ENCODE assay signal across 1 cellular context in genomic region chr1:212255705-212256307, GRCh38.
TF ChIP-seq lines count a peak whose summit lies in the region.

No MANE protein-coding gene starts in this region.

TF ChIP-seq in HepG2, 621 proteins besides CTCF, POLR2A, EP300 and RAD21 (continued from another document and continues in another):
- no peak for TF ChIP-seq ASH2L (IDR thresholded peaks at IDR 0.05; ENCODE audit: insufficient read length, low read depth, low read length)
- TF ChIP-seq SRSF1 (optimal IDR thresholded peaks at IDR 0.05; ENCODE audit: low read depth, low read length), result no peak
- TF ChIP-seq ADNP (CRISPR knock-in tag; IDR thresholded peaks at IDR 0.05), result no peak
- 0 out of 2 replicates have a peak, but pooled peaks have one; percentile 23 for TF ChIP-seq BORCS8-MEF2B (CRISPR knock-in tag; IDR thresholded peaks at IDR 0.05)
- TF ChIP-seq NFYC (CRISPR knock-in tag; IDR thresholded peaks at IDR 0.05), result no peak; the same call in 1 of the 2 replicates
- TF ChIP-seq ZNF382 (CRISPR knock-in tag; IDR thresholded peaks at IDR 0.05; ENCODE audit: borderline replicate concordance), result no peak
- TF ChIP-seq NR1H2 (CRISPR knock-in tag; IDR thresholded peaks at IDR 0.05; ENCODE audit: borderline replicate concordance, low read depth), result no peak
- TF ChIP-seq ZNF251 (CRISPR knock-in tag; IDR thresholded peaks at IDR 0.05), result no peak
- TF ChIP-seq MIXL1 (CRISPR knock-in tag; IDR thresholded peaks at IDR 0.05), result no peak; the same call in none of the 2 replicates
- no peak for TF ChIP-seq ZNF552 (CRISPR knock-in tag; IDR thresholded peaks at IDR 0.05; ENCODE audit: borderline replicate concordance)
- no peak for TF ChIP-seq NFATC3 (CRISPR knock-in tag; IDR thresholded peaks at IDR 0.05)
- no peak for TF ChIP-seq MLLT10 (CRISPR knock-in tag; IDR thresholded peaks at IDR 0.05)
- TF ChIP-seq NCOA1 (CRISPR knock-in tag; IDR thresholded peaks at IDR 0.05), result no peak
- TF ChIP-seq DBP (CRISPR knock-in tag; IDR thresholded peaks at IDR 0.05; ENCODE audit: not compliant biosample characterization), result no peak
- TF ChIP-seq GFI1 (CRISPR knock-in tag; IDR thresholded peaks at IDR 0.05; ENCODE audit: borderline replicate concordance), result no peak
- no peak for TF ChIP-seq DMAP1 (CRISPR knock-in tag; IDR thresholded peaks at IDR 0.05)
- TF ChIP-seq ZNF737 (CRISPR knock-in tag; IDR thresholded peaks at IDR 0.05; ENCODE audit: borderline replicate concordance), result no peak
- TF ChIP-seq RNF2 (conservative IDR thresholded peaks at IDR 0.05; ENCODE audit: low read depth), result no peak
- no peak for TF ChIP-seq HMG20A (CRISPR knock-in tag; IDR thresholded peaks at IDR 0.05; ENCODE audit: borderline replicate concordance)
- TF ChIP-seq ZNF609 (CRISPR knock-in tag; IDR thresholded peaks at IDR 0.05; ENCODE audit: borderline replicate concordance), result peak; percentile 23; the same call in 1 of the 2 replicates
- peak; percentile 59; the same call in 1 of the 2 replicates for TF ChIP-seq THAP11 (CRISPR knock-in tag; IDR thresholded peaks at IDR 0.05)
- no peak for TF ChIP-seq ATF6 (CRISPR knock-in tag; conservative IDR thresholded peaks at IDR 0.05)
- TF ChIP-seq TEAD2 (CRISPR knock-in tag; IDR thresholded peaks at IDR 0.05), result no peak
- 0 out of 2 replicates have a peak, but pooled peaks have one; percentile 14 for TF ChIP-seq SMC3 (IDR thresholded peaks at IDR 0.05; ENCODE audit: low read length)
- TF ChIP-seq PBX2 (CRISPR knock-in tag; IDR thresholded peaks at IDR 0.05), result no peak
- TF ChIP-seq ZNF570 (CRISPR knock-in tag; IDR thresholded peaks at IDR 0.05; ENCODE audit: borderline replicate concordance), result no peak
- no peak for TF ChIP-seq CENPX (CRISPR knock-in tag; IDR thresholded peaks at IDR 0.05)
- no peak for TF ChIP-seq ZNF678 (CRISPR knock-in tag; IDR thresholded peaks at IDR 0.05)
- no peak for TF ChIP-seq SPEN (CRISPR knock-in tag; IDR thresholded peaks at IDR 0.05; ENCODE audit: low read depth)
- no peak for TF ChIP-seq ZBTB39 (CRISPR knock-in tag; IDR thresholded peaks at IDR 0.05)
- TF ChIP-seq SRSF4 (IDR thresholded peaks at IDR 0.05; ENCODE audit: low read depth, low read length, poor library complexity, severe bottlenecking), result no peak
- TF ChIP-seq SRSF9 (IDR thresholded peaks at IDR 0.05; ENCODE audit: borderline replicate concordance, insufficient read depth, low read depth, low read length, poor library complexity, severe bottlenecking), result no peak
- no peak for TF ChIP-seq ZNF839 (CRISPR knock-in tag; IDR thresholded peaks at IDR 0.05; ENCODE audit: borderline replicate concordance)
- TF ChIP-seq ETV5 (CRISPR knock-in tag; IDR thresholded peaks at IDR 0.05; ENCODE audit: borderline replicate concordance), result peak; percentile 84; the same call in 1 of the 2 replicates
- no peak for TF ChIP-seq ZHX1 (CRISPR knock-in tag; IDR thresholded peaks at IDR 0.05; ENCODE audit: low read depth)
- TF ChIP-seq GABPB1 (CRISPR knock-in tag; IDR thresholded peaks at IDR 0.05), result peak; percentile 17; the same call in 1 of the 2 replicates
- TF ChIP-seq NKX3-1 (CRISPR knock-in tag; IDR thresholded peaks at IDR 0.05), result no peak
- TF ChIP-seq ZFP37 (CRISPR knock-in tag; IDR thresholded peaks at IDR 0.05; ENCODE audit: borderline replicate concordance), result 0 out of 2 replicates have a peak, but pooled peaks have one; percentile 18
- no peak for TF ChIP-seq CENPT (CRISPR knock-in tag; IDR thresholded peaks at IDR 0.05; ENCODE audit: low read depth)
- TF ChIP-seq TBX2 (CRISPR knock-in tag; IDR thresholded peaks at IDR 0.05; ENCODE audit: borderline replicate concordance), result peak; percentile 58; the same call in 1 of the 2 replicates
- TF ChIP-seq TBL1XR1 (IDR thresholded peaks at IDR 0.05; ENCODE audit: borderline replicate concordance, low read length, partially characterized antibody), result no peak
- TF ChIP-seq ZNF879 (CRISPR knock-in tag; IDR thresholded peaks at IDR 0.05), result no peak
- no peak for TF ChIP-seq ZNF709 (CRISPR knock-in tag; IDR thresholded peaks at IDR 0.05)
- TF ChIP-seq POLR2AphosphoS2 (IDR thresholded peaks at IDR 0.05; ENCODE audit: low read depth, low read length), result no peak
- 0 out of 2 replicates have a peak, but pooled peaks have one; percentile 29 for TF ChIP-seq FOXP4 (CRISPR knock-in tag; IDR thresholded peaks at IDR 0.05)
- no peak for TF ChIP-seq NRL (CRISPR knock-in tag; IDR thresholded peaks at IDR 0.05; ENCODE audit: borderline replicate concordance)
- no peak for TF ChIP-seq HOXA5 (CRISPR knock-in tag; IDR thresholded peaks at IDR 0.05)
- peak; percentile 91 for TF ChIP-seq ZBTB7B (CRISPR knock-in tag; IDR thresholded peaks at IDR 0.05)
- no peak for TF ChIP-seq SRF (IDR thresholded peaks at IDR 0.05; ENCODE audit: low read depth, low read length)
- no peak for TF ChIP-seq ZNF782 (CRISPR knock-in tag; IDR thresholded peaks at IDR 0.05; ENCODE audit: borderline replicate concordance)
- TF ChIP-seq ZNF331 (CRISPR knock-in tag; IDR thresholded peaks at IDR 0.05), result no peak; the same call in 1 of the 2 replicates
- no peak for TF ChIP-seq ISX (CRISPR knock-in tag; conservative IDR thresholded peaks at IDR 0.05)
- no peak for TF ChIP-seq AGO1 (IDR thresholded peaks at IDR 0.05; ENCODE audit: low read depth, low read length, poor library complexity, severe bottlenecking)
- no peak for TF ChIP-seq DNMT3B (CRISPR knock-in tag; conservative IDR thresholded peaks at IDR 0.05)
- TF ChIP-seq ZNF180 (CRISPR knock-in tag; IDR thresholded peaks at IDR 0.05; ENCODE audit: borderline replicate concordance, low read depth), result no peak
- no peak for TF ChIP-seq ZC3H4 (CRISPR knock-in tag; IDR thresholded peaks at IDR 0.05; ENCODE audit: borderline replicate concordance)
- no peak for TF ChIP-seq FLYWCH1 (CRISPR knock-in tag; IDR thresholded peaks at IDR 0.05)
- TF ChIP-seq ZNF7 (CRISPR knock-in tag; IDR thresholded peaks at IDR 0.05), result no peak
- TF ChIP-seq ZNF644 (CRISPR knock-in tag; IDR thresholded peaks at IDR 0.05; ENCODE audit: low read depth), result no peak; the same call in 1 of the 2 replicates
- TF ChIP-seq ZNF224 (CRISPR knock-in tag; IDR thresholded peaks at IDR 0.05), result no peak
- TF ChIP-seq KLF6 (CRISPR knock-in tag; IDR thresholded peaks at IDR 0.05), result peak; percentile 68; the same call in 1 of the 2 replicates
